Comparison of ENCODE assay signal across 8 cellular contexts in the genomic region with DNA sequence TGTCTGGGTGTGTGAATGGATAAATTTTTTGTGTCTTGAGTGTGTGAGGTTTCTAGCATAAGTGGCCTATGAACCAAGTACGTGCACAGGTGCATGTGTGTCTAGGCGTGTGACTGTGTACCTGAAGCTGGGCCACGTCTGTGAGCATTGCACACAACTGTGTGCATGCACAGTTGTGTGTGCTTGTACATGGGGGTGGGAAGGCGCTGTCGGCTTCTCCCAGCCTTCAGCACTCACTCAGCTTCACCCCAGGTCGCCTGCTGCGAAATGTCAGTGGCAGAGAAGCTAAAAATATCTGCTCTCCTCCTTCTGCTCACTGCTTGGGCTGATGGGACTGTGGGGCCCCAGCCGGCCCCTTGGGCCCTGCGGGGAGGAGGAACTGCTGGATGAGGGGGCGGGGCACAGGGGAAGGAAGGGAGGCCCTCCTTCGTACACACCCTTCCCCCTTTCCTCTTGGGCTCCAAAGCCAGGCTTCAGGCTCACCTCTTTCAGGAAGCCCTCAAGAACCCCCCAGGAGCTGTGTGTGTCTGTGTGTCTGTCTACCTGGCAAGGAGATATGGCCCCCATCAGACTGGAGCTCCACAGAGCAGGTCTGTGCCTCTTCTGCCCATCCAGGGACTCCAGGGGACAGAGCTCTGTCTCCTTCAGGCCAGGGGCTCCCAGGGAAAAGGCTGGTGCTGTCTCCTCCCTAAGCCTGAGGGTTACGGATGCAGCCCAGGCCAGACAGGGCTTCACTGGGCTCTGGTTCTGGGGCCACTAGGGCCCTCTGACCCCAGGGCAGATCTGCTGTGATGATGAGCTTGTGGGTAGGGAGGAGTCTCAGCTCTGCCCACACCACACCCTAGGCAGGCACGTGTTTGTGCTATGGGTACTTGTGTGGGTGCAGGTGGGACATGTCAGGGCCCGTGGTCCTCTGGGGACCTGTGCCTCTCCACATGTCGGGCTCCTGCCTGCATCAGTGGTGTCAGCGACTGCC. TPM values are rescaled to one million over a fixed set of nuclear protein-coding genes. Genes with fewer than 3 reads are reported as not detected.
A peak's percentile ranks its signal among the peaks of the same experiment; 100 is the strongest.
DNase-seq lines count a peak whose midpoint lies in the region; ATAC-seq and TF ChIP-seq lines count a peak whose summit lies in the region.

No MANE protein-coding gene starts in this region.

- H3K4me1 ChIP-seq in CD8-positive, alpha-beta memory T cell (ENCODE audit: insufficient read depth, low read length), result peaks cover 79% of the 10 kb centered on the region
- H3K4me1 ChIP-seq in endodermal cell (ENCODE audit: control insufficient read depth, insufficient read depth, low read length) (peaks cover 20% of the 10 kb centered on the region), muscle layer of duodenum (ENCODE audit: control insufficient read depth in 1 of 2, insufficient read depth in 2 of 2, low read length in 2 of 2) (peaks cover 61 to 92% of the 10 kb centered on the region in 2 donors), thymus (ENCODE audit: control insufficient read depth, insufficient read depth, low read length) (peaks cover 74% of the 10 kb centered on the region)

- peak overlapping the region; percentile 63 for H3K27ac ChIP-seq in CD8-positive, alpha-beta memory T cell (ENCODE audit: low read depth, low read length)
- H3K27ac ChIP-seq in endodermal cell (ENCODE audit: low read depth, low read length) (peak overlapping the region; percentile 66), muscle layer of duodenum (ENCODE audit: low read length) (peak overlapping the region; percentile 78), thymus (ENCODE audit: low read depth) (peak overlapping the region; percentile 91)

- TF ChIP-seq CTCF in endodermal cell (conservative IDR thresholded peaks at IDR 0.05), result no peak

- H3K4me1 Mint-ChIP-seq in CD8-positive, alpha-beta memory T cell, result peaks cover 67 to 79% (median 70%) of the 10 kb centered on the region in 3 donors
- peaks cover 56% of the 10 kb centered on the region for H3K4me1 Mint-ChIP-seq in endodermal cell

- H3K27me3 Mint-ChIP-seq in CD8-positive, alpha-beta memory T cell, result no peaks in the 10 kb centered on the region
- H3K27me3 Mint-ChIP-seq in endodermal cell (ENCODE audit: insufficient read depth), result no peaks in the 10 kb centered on the region

- H3K27ac Mint-ChIP-seq in CD8-positive, alpha-beta memory T cell, result peak overlapping the region; percentile 51 to 95 (median 88)
- peak overlapping the region; percentile 86 for H3K27ac Mint-ChIP-seq in endodermal cell

- H3K9me3 ChIP-seq in CD8-positive, alpha-beta memory T cell (ENCODE audit: low read length), result no peaks in the 10 kb centered on the region
- H3K9me3 ChIP-seq in endodermal cell (ENCODE audit: control insufficient read depth, low read length) (no peaks in the 10 kb centered on the region), muscle layer of duodenum (ENCODE audit: control insufficient read depth in 1 of 2, low read length in 2 of 2) (no peaks in the 10 kb centered on the region), thymus (ENCODE audit: control insufficient read depth) (no peaks in the 10 kb centered on the region)

- ATAC-seq in GM21526 (IDR thresholded peaks at IDR 0.05; ENCODE audit: low FRiP score, unreplicated experiment), result peak; percentile 46

- DNase-seq in CD8-positive, alpha-beta memory T cell, result peak in 3 of 5 donors; percentile 10 to 60 (median 30)
- DNase-seq in NCI-H1694 (lab: John Stamatoyannopoulos, UW) (peak; percentile 49), endodermal cell (peak; percentile 88), NCI-H1105 (lab: John Stamatoyannopoulos, UW) (no peak)
- DNase-seq in activated CD4-positive, alpha-beta T cell treated with anti-CD3 and anti-CD28 coated beads for 48 hours, result peak; percentile 79

- H3K9ac ChIP-seq in endodermal cell (ENCODE audit: extremely low read depth, low read length, poor library complexity, severe bottlenecking), result peak overlapping the region; percentile 32

- WGBS in endodermal cell (ENCODE audit: insufficient coverage in 1 of 2, insufficient read length in 1 of 2), 2 experiments, result 63 to 84% methylated on average over 3 to 15 of the region's 16 CpGs
- 14% methylated on average over 16 of the region's 16 CpGs for WGBS in thymus

- peaks cover 0 to 6% (median 0%) of the 10 kb centered on the region in 3 donors for H3K36me3 Mint-ChIP-seq in CD8-positive, alpha-beta memory T cell
- H3K36me3 Mint-ChIP-seq in endodermal cell (ENCODE audit: low read depth), result no peaks in the 10 kb centered on the region

- H3K36me3 ChIP-seq in CD8-positive, alpha-beta memory T cell (ENCODE audit: insufficient read depth, low read length), result no peaks in the 10 kb centered on the region
- H3K36me3 ChIP-seq in endodermal cell (ENCODE audit: control insufficient read depth, insufficient read depth, low read length) (no peaks in the 10 kb centered on the region), muscle layer of duodenum (ENCODE audit: control insufficient read depth in 1 of 2, insufficient read depth in 2 of 2, low read length in 2 of 2) (no peaks in the 10 kb centered on the region), thymus (ENCODE audit: control insufficient read depth, insufficient read depth) (peaks cover 4% of the 10 kb centered on the region)

- POLR2A ChIA-PET in CD8-positive, alpha-beta memory T cell (lab: Charles Lee), result interaction anchor here (0.6 kb wide), 1 partner anchor 83 kb away, joined by 5 read pairs; no protein-coding TSS in a partner anchor

- H3K4me3 ChIP-seq in CD8-positive, alpha-beta memory T cell (ENCODE audit: low read length), result peak overlapping the region; percentile 35
- H3K4me3 ChIP-seq in endodermal cell (ENCODE audit: low read length) (no peak overlapping the region), muscle layer of duodenum (ENCODE audit: low read depth in 1 of 2, low read length in 2 of 2) (peak overlapping the region; percentile 47 to 75), thymus (ENCODE audit: low read length) (peak overlapping the region; percentile 51)

- no peaks in the 10 kb centered on the region for H3K27me3 ChIP-seq in CD8-positive, alpha-beta memory T cell (ENCODE audit: insufficient read depth, low read length, poor library complexity, severe bottlenecking)
- H3K27me3 ChIP-seq in endodermal cell (ENCODE audit: control insufficient read depth, insufficient read depth, low read length, poor library complexity, severe bottlenecking) (no peaks in the 10 kb centered on the region), muscle layer of duodenum (ENCODE audit: low read depth, low read length) (no peaks in the 10 kb centered on the region), thymus (ENCODE audit: control insufficient read depth, insufficient read depth) (no peaks in the 10 kb centered on the region)

- H3K9me3 Mint-ChIP-seq in CD8-positive, alpha-beta memory T cell, result no peaks in the 10 kb centered on the region
- no peaks in the 10 kb centered on the region for H3K9me3 Mint-ChIP-seq in endodermal cell

- CTCF ChIA-PET in CD8-positive, alpha-beta memory T cell (lab: Charles Lee), result interaction anchor here (0.7 to 5.3 kb wide), 10 partner anchors 10 to 144 kb away, joined by 3 to 34 read pairs (median 4); no protein-coding TSS in a partner anchor

- peak overlapping the region; percentile 42 to 86 (median 74) for H3K4me3 Mint-ChIP-seq in CD8-positive, alpha-beta memory T cell
- H3K4me3 Mint-ChIP-seq in endodermal cell, result peak overlapping the region; percentile 61

RNA-seq across cellular contexts. Expression of gene WASF2, which starts 35.6 kb away (rescaled TPM):
- 100 to 1,000 TPM; 120 to 128 TPM for total RNA-seq in CD8-positive, alpha-beta memory T cell
- polyA plus RNA-seq in CD8-positive, alpha-beta memory T cell, result 64.1 TPM
- total RNA-seq in endodermal cell, result 10 to 100 TPM; 90.0 to 98.8 TPM
- polyA plus RNA-seq in endodermal cell (2013, experiment 1 of 2), result 67.7 TPM
- 64.0 TPM for polyA plus RNA-seq in endodermal cell (2013, experiment 2 of 2)
- 47.4 TPM for polyA plus RNA-seq in thymus
